Comparison of ENCODE assay signal across 1 cellular context in the genomic region with DNA sequence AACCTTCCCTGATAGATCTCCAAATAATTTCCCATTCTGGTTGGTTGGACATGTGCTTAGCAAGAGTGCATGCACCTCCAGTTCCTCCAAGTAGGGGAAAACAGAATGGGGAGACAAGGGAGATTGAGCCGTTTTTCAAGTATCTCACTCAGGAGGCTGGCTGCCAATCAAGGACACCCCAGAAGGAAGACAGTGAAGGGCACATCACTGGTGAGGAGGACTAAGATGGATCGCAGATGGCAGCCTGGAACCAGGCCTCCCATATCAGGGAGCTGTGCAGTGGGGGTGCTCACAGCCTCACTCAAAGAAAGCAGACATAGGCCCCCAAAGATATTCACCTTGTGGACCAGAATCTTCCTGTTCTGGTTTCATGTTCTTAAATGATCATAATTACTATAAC.
TF ChIP-seq lines count a peak whose summit lies in the region.

No MANE protein-coding gene starts in this region.

TF ChIP-seq in GM23338, 12 proteins besides CTCF, POLR2A, EP300 and RAD21 (continued from another document):
- TF ChIP-seq, protein P1, sequence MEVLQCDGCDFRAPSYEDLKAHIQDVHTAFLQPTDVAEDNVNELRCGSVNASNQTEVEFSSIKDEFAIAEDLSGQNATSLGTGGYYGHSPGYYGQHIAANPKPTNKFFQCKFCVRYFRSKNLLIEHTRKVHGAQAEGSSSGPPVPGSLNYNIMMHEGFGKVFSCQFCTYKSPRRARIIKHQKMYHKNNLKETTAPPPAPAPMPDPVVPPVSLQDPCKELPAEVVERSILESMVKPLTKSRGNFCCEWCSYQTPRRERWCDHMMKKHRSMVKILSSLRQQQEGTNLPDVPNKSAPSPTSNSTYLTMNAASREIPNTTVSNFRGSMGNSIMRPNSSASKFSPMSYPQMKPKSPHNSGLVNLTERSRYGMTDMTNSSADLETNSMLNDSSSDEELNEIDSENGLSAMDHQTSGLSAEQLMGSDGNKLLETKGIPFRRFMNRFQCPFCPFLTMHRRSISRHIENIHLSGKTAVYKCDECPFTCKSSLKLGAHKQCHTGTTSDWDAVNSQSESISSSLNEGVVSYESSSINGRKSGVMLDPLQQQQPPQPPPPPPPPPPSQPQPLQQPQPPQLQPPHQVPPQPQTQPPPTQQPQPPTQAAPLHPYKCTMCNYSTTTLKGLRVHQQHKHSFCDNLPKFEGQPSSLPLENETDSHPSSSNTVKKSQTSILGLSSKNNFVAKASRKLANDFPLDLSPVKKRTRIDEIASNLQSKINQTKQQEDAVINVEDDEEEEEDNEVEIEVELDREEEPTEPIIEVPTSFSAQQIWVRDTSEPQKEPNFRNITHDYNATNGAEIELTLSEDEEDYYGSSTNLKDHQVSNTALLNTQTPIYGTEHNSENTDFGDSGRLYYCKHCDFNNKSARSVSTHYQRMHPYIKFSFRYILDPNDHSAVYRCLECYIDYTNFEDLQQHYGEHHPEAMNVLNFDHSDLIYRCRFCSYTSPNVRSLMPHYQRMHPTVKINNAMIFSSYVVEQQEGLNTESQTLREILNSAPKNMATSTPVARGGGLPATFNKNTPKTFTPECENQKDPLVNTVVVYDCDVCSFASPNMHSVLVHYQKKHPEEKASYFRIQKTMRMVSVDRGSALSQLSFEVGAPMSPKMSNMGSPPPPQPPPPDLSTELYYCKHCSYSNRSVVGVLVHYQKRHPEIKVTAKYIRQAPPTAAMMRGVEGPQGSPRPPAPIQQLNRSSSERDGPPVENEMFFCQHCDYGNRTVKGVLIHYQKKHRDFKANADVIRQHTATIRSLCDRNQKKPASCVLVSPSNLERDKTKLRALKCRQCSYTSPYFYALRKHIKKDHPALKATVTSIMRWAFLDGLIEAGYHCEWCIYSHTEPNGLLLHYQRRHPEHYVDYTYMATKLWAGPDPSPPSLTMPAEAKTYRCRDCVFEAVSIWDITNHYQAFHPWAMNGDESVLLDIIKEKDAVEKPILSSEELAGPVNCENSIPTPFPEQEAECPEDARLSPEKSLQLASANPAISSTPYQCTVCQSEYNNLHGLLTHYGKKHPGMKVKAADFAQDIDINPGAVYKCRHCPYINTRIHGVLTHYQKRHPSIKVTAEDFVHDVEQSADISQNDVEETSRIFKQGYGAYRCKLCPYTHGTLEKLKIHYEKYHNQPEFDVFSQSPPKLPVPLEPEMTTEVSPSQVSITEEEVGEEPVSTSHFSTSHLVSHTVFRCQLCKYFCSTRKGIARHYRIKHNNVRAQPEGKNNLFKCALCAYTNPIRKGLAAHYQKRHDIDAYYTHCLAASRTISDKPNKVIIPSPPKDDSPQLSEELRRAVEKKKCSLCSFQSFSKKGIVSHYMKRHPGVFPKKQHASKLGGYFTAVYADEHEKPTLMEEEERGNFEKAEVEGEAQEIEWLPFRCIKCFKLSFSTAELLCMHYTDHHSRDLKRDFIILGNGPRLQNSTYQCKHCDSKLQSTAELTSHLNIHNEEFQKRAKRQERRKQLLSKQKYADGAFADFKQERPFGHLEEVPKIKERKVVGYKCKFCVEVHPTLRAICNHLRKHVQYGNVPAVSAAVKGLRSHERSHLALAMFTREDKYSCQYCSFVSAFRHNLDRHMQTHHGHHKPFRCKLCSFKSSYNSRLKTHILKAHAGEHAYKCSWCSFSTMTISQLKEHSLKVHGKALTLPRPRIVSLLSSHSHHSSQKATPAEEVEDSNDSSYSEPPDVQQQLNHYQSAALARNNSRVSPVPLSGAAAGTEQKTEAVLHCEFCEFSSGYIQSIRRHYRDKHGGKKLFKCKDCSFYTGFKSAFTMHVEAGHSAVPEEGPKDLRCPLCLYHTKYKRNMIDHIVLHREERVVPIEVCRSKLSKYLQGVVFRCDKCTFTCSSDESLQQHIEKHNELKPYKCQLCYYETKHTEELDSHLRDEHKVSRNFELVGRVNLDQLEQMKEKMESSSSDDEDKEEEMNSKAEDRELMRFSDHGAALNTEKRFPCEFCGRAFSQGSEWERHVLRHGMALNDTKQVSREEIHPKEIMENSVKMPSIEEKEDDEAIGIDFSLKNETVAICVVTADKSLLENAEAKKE (CRISPR knock-in tag; IDR thresholded peaks at IDR 0.05) = no peak
